In the genomic region with DNA sequence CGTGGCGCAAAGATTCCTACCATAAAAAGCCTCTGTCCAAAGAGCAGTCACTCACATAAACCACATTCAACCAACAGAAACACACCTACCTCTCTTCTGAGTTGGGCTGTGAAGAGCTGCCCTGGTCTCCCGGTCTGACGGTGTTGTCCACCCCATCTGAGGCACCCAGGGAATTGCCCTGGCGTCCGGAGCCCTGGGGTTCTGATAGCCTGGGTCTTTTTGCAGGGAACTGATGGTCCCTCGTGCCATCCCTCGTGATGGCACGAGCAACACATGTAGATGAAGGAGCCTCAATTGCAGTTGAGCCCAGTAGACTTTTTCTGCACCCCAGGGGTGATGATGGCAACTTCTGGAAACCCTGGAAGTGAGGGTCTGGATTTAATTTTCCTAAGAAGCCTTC, we compare ENCODE assay signal across 16 cellular contexts. TPM values are rescaled to one million over a fixed set of nuclear protein-coding genes. Genes with fewer than 3 reads are reported as not detected.
DNase-seq lines count a peak whose midpoint lies in the region; ATAC-seq and TF ChIP-seq lines count a peak whose summit lies in the region.
"Had no signal": no experiment of that assay in that cellular context is flagged by ENCODE, and none has a peak within 500 bp of the region (broad histone marks: within the 10 kb centered on the region; RNA-seq: fewer than 3 reads in every experiment).

No MANE protein-coding gene starts in this region.

- H2AK9ac ChIP-seq in IMR-90 (replicated peaks; ENCODE audit: low read depth, low read length, poor library complexity), result no peak overlapping the region

- H3K4me1 ChIP-seq in IMR-90 (ENCODE audit: control insufficient read depth, insufficient read depth, low read length) (peaks cover 2% of the 10 kb centered on the region; the same call in 1 of the 2 replicates), testis (no peaks in the 10 kb centered on the region)

- H3K4me3 ChIP-seq in IMR-90 (ENCODE audit: insufficient read depth, low read depth, low read length) (no peak overlapping the region), testis (no peak overlapping the region)

- in situ Hi-C loops in IMR-90 (cut with MboI; ENCODE audit: low sequenced_read_pairs), result loop anchor here (25.0 kb wide), 1 partner anchor 378 kb away; no protein-coding TSS in a partner anchor

- peak overlapping the region; percentile 36 for H2AFZ ChIP-seq in IMR-90 (replicated peaks; ENCODE audit: low read length, poor library complexity)

- TF ChIP-seq CTCF in Calu3 (IDR thresholded peaks at IDR 0.05; ENCODE audit: unreplicated experiment) (no peak), IMR-90 (conservative IDR thresholded peaks at IDR 0.05; ENCODE audit: low read depth, low read length) (no peak), testis (IDR thresholded peaks at IDR 0.05) (no peak)

- H3K14ac ChIP-seq in IMR-90 (replicated peaks; ENCODE audit: low read depth, low read length), result no peak overlapping the region

- H4K8ac ChIP-seq in IMR-90 (ENCODE audit: low read depth in 2 of 2, low read length in 2 of 2), result no peak overlapping the region

- TF ChIP-seq RAD21 in IMR-90 (IDR thresholded peaks at IDR 0.05; ENCODE audit: low read length), result no peak

- DNase-seq in Calu3 (no peak), IMR-90 (no peak), mesenteric fat pad (ENCODE audit: low spot score) (peak; percentile 53), testis (peak; percentile 0), cerebellar cortex (ENCODE audit: low spot score) (no peak), UCSD-AML1 (lab: John Stamatoyannopoulos, UW; ENCODE audit: unreplicated experiment) (no peak)
- no peak for DNase-seq in activated T-cell treated with anti-CD3 and anti-CD28 coated beads, Interleukin-2, amount 50 U/mL, for 72 hours
- DNase-seq: ACHN, DMS79 treated with DMSO at 0.1 percent for 48 hours, H7, NCI-H1105 treated with DMSO at 0.1 percent for 48 hours, NCI-H1694 treated with DMSO at 0.1 percent for 48 hours, NCI-H748 treated with DMSO at 0.1 percent for 48 hours, Right ventricle myocardium superior had no signal

- H2BK120ac ChIP-seq in IMR-90 (ENCODE audit: low read depth, low read length), result no peak overlapping the region

- 95% methylated on average over 4 of the region's 9 CpGs; no CpG with 5 or more reads in 1 of the 2 experiments for WGBS in IMR-90 (ENCODE audit: extremely low coverage in 2 of 2, insufficient read length in 1 of 2), 2 experiments
- 96% methylated on average over 9 of the region's 9 CpGs for whole genome bisulfite sequencing in testis, 2 donors

- no peak overlapping the region for H3K4me2 ChIP-seq in IMR-90 (ENCODE audit: low read depth, low read length)

- H2AK5ac ChIP-seq in IMR-90 (ENCODE audit: low read depth, low read length), result no peak overlapping the region

- H3K27me3 ChIP-seq in IMR-90 (ENCODE audit: control insufficient read depth, insufficient read depth, low read length) (no peaks in the 10 kb centered on the region), testis (no peaks in the 10 kb centered on the region)

- intact Hi-C loops in Calu3 (cut with micrococcal nuclease; ENCODE audit: unreplicated experiment), result no loop called here
- intact Hi-C loops in IMR-90 (cut with micrococcal nuclease), result no loop called here
- intact Hi-C loops in testis (cut with DNase I; ENCODE audit: low total_unique reads), result no loop called here

- H3K36me3 Mint-ChIP-seq in Calu3 (ENCODE audit: insufficient read depth, unreplicated experiment), result peaks cover 87% of the 10 kb centered on the region
- peaks cover 43 to 64% of the 10 kb centered on the region in 2 donors for H3K36me3 Mint-ChIP-seq in activated T-cell treated with anti-CD3 and anti-CD28 coated beads, Interleukin-2, amount 50 U/mL, for 72 hours (ENCODE audit: insufficient read depth in 2 of 2)

- peaks cover 47 to 66% of the 10 kb centered on the region in 2 experiments for H3K79me1 ChIP-seq in IMR-90 (ENCODE audit: low read depth in 1 of 2, low read length in 2 of 2)

- H3K9ac ChIP-seq in IMR-90 (ENCODE audit: low read depth, low read length), result no peak overlapping the region

- peak overlapping the region; percentile 19 for H3K4me3 Mint-ChIP-seq in Calu3 (ENCODE audit: low read depth, unreplicated experiment)
- H3K4me3 Mint-ChIP-seq in activated T-cell treated with anti-CD3 and anti-CD28 coated beads, Interleukin-2, amount 50 U/mL, for 72 hours, result no peak overlapping the region

- H2BK5ac ChIP-seq in IMR-90 (ENCODE audit: low read depth, low read length, poor library complexity, severe bottlenecking), result no peak overlapping the region

- peaks cover 29% of the 10 kb centered on the region for H4K20me1 ChIP-seq in IMR-90 (ENCODE audit: insufficient read depth, low read length)

- H3K18ac ChIP-seq in IMR-90 (ENCODE audit: low read depth, low read length), result no peak overlapping the region

- no peak overlapping the region for H3K23ac ChIP-seq in IMR-90 (ENCODE audit: low read depth, low read length)

- no peak overlapping the region for H2BK20ac ChIP-seq in IMR-90 (ENCODE audit: low read depth, low read length)

- BruUV-seq in Calu3 (replicated peaks; lab: Mats Ljungman, UMichigan), result no TSS peak
- no TSS peak for BruUV-seq in IMR-90 (replicated peaks; lab: Mats Ljungman, UMichigan)

- H3K4me1 Mint-ChIP-seq in Calu3 (ENCODE audit: low read depth, unreplicated experiment), result peaks cover 42% of the 10 kb centered on the region
- H3K4me1 Mint-ChIP-seq in activated T-cell treated with anti-CD3 and anti-CD28 coated beads, Interleukin-2, amount 50 U/mL, for 72 hours (ENCODE audit: low read depth), result peaks cover 22% of the 10 kb centered on the region

- no peak overlapping the region for H3K4ac ChIP-seq in IMR-90 (ENCODE audit: low read depth, low read length)

- no peak overlapping the region for H2BK15ac ChIP-seq in IMR-90 (ENCODE audit: low read depth, low read length)

- no peaks in the 10 kb centered on the region for H3K27me3 Mint-ChIP-seq in Calu3 (ENCODE audit: unreplicated experiment)
- no peaks in the 10 kb centered on the region for H3K27me3 Mint-ChIP-seq in activated T-cell treated with anti-CD3 and anti-CD28 coated beads, Interleukin-2, amount 50 U/mL, for 72 hours (ENCODE audit: low read depth)

- no peak for ATAC-seq in IMR-90 (ENCODE audit: low read depth)
- ATAC-seq in activated T-cell treated with anti-CD3 and anti-CD28 coated beads, Interleukin-2, amount 50 U/mL, for 72 hours (replicated peaks in 1 of 2), result no peak

- H3K9me3 ChIP-seq in IMR-90 (ENCODE audit: control insufficient read depth, insufficient read depth, low read length), result no peaks in the 10 kb centered on the region
- no peaks in the 10 kb centered on the region for H3K9me3 ChIP-seq in testis

- H3K56ac ChIP-seq in IMR-90 (ENCODE audit: extremely low read depth, insufficient read depth, low read length), result no peak overlapping the region

- no peak overlapping the region for H4K5ac ChIP-seq in IMR-90 (ENCODE audit: low read depth, low read length)

- peaks cover 7% of the 10 kb centered on the region for H3K9me1 ChIP-seq in IMR-90 (ENCODE audit: insufficient read depth, low read length)

- no peak overlapping the region for H4K91ac ChIP-seq in IMR-90 (ENCODE audit: insufficient read depth, low read depth, low read length)

- H3K27ac ChIP-seq in IMR-90 (ENCODE audit: insufficient read depth, low read length) (no peak overlapping the region), testis (no peak overlapping the region)
- H3K27ac ChIP-seq: C4-2B, HL-60 had no signal

- no peaks in the 10 kb centered on the region for H3K9me3 Mint-ChIP-seq in Calu3 (ENCODE audit: low read depth, unreplicated experiment)
- H3K9me3 Mint-ChIP-seq in activated T-cell treated with anti-CD3 and anti-CD28 coated beads, Interleukin-2, amount 50 U/mL, for 72 hours, result no peaks in the 10 kb centered on the region

- dilution Hi-C loops in IMR-90 (cut with HindIII; ENCODE audit: low sequenced_read_pairs, unreplicated experiment), result no loop called here

- TF ChIP-seq POLR2A in IMR-90 (IDR thresholded peaks at IDR 0.05; ENCODE audit: low read depth, low read length) (no peak), testis (IDR thresholded peaks at IDR 0.05) (no peak)

- POLR2A ChIA-PET in IMR-90 (lab: Charles Lee; ENCODE audit: unreplicated experiment), result no interaction called here

- no peak overlapping the region for H3K27ac Mint-ChIP-seq in Calu3 (ENCODE audit: unreplicated experiment)
- H3K27ac Mint-ChIP-seq in activated T-cell treated with anti-CD3 and anti-CD28 coated beads, Interleukin-2, amount 50 U/mL, for 72 hours, result no peak overlapping the region

- H3K36me3 ChIP-seq in IMR-90 (ENCODE audit: control insufficient read depth, insufficient read depth, low read length) (peaks cover 22% of the 10 kb centered on the region), testis (ENCODE audit: low read depth, missing control alignments) (no peaks in the 10 kb centered on the region)

- CTCF ChIA-PET in Calu3 (lab: Charles Lee) (no interaction called here), IMR-90 (lab: Yijun Ruan, JAX) (no interaction called here)

TF ChIP-seq in IMR-90, 13 proteins besides CTCF, POLR2A, EP300 and RAD21 (continues in another document):
- no peak for TF ChIP-seq SMC3 (IDR thresholded peaks at IDR 0.05; ENCODE audit: low read depth, low read length)
- TF ChIP-seq RCOR1 (IDR thresholded peaks at IDR 0.05; ENCODE audit: insufficient replicate concordance, low read length), result no peak
- TF ChIP-seq CHD1 (IDR thresholded peaks at IDR 0.05; ENCODE audit: low read depth, low read length), result no peak
- TF ChIP-seq, protein P1, sequence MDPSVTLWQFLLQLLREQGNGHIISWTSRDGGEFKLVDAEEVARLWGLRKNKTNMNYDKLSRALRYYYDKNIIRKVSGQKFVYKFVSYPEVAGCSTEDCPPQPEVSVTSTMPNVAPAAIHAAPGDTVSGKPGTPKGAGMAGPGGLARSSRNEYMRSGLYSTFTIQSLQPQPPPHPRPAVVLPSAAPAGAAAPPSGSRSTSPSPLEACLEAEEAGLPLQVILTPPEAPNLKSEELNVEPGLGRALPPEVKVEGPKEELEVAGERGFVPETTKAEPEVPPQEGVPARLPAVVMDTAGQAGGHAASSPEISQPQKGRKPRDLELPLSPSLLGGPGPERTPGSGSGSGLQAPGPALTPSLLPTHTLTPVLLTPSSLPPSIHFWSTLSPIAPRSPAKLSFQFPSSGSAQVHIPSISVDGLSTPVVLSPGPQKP (IDR thresholded peaks at IDR 0.05; ENCODE audit: borderline replicate concordance, low read depth, low read length), result no peak
- TF ChIP-seq NFE2L2 (IDR thresholded peaks at IDR 0.05; ENCODE audit: low read depth, low read length), result no peak
- no peak for TF ChIP-seq BHLHE40 (IDR thresholded peaks at IDR 0.05; ENCODE audit: low read depth, low read length)

RNA-seq across cellular contexts. Expression of gene HJURP, which starts 13.8 kb away (rescaled TPM):
- total RNA-seq in Calu3 (2022), result 58.5 and 71.0 TPM in 2 replicates
- 22.6 and 24.2 TPM in 2 replicates for total RNA-seq in IMR-90 (2012; rRNA removed)
- 26.5 and 27.1 TPM in 2 replicates for polyA plus RNA-seq in IMR-90 (2012; rRNA removed)
- polyA plus RNA-seq in IMR-90 (2012; cell fraction: cytosol; rRNA removed), result 10.1 and 24.7 TPM in 2 replicates
- polyA plus RNA-seq in IMR-90 (2012; cell fraction: nucleus; rRNA removed; ENCODE audit: low replicate concordance), result 45.6 and 52.0 TPM in 2 replicates
- 0.55 TPM for total RNA-seq in mesenteric fat pad
- total RNA-seq in testis, result 10 to 100 TPM; 10.2 to 13.9 TPM
- polyA plus RNA-seq in testis (ENCODE audit: insufficient read depth, low read depth, low replicate concordance), result 30.2 TPM
- 10 to 100 TPM; 84.3 to 93.5 TPM for total RNA-seq in activated T-cell treated with anti-CD3 and anti-CD28 coated beads, Interleukin-2, amount 50 U/mL, for 72 hours

Comparison
In these comparisons a context has a peak if more than half of its experiments do, and no peak if none do; other contexts are left out.
1. DNase-seq: peak in mesenteric fat pad (single experiment) and testis (single experiment); none in Calu3 (single experiment), IMR-90 (single experiment), cerebellar cortex (single experiment), activated T-cell treated with anti-CD3 and anti-CD28 coated beads, Interleukin-2, amount 50 U/mL, for 72 hours (0 of 2) and UCSD-AML1 (single experiment).